15 cellular contexts compared by ENCODE assay signal in the genomic region with DNA sequence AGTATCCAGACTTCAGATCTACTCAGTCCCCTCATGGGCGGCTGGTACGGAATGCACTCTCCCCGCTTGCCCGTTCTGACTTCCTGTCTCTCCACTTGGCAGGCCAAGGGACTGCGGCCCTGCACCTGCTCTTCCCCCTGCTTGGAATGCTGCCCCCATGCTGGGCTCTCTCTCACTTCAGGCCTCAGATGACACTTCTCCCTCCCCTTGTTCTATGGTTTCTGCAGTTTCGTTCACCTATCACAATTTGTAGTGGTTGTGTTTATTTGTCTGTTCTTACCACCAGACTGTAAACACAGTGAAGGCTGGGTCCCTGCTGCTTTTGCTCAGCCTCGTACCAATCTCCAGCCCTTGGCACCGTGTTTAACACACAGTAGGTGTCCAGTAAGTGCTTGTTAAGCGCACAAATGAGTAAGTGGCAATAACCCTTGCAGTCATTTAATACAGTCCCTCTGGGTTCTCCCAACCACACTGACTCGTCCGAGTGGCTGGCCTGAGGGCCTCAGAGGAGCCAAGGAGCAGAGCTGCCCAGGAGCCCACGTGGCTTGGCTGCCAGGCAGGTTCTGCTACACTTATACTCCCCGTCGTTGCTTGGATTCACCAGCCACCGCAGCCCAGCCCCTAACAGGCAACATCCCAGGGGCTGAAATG. TPM values are rescaled to one million over a fixed set of nuclear protein-coding genes. Genes with fewer than 3 reads are reported as not detected.
DNase-seq lines count a peak whose midpoint lies in the region; ATAC-seq and TF ChIP-seq lines count a peak whose summit lies in the region.
"Had no signal": no experiment of that assay in that cellular context is flagged by ENCODE, and none has a peak within 500 bp of the region (broad histone marks: within the 10 kb centered on the region; RNA-seq: fewer than 3 reads in every experiment).

No MANE protein-coding gene starts in this region.

- POLR2A ChIA-PET in MCF 10A (lab: Yijun Ruan, JAX), result no interaction called here
- POLR2A ChIA-PET in RWPE1 (lab: Yijun Ruan, JAX; ENCODE audit: low non-redundant PET), result no interaction called here

- no TSS peak for BruUV-seq in MCF 10A (replicated peaks; lab: Mats Ljungman, UMichigan)

- CTCF ChIA-PET in MCF 10A (lab: Yijun Ruan, JAX), result interaction anchor here (1.3 kb wide), 1 partner anchor 11 kb away, joined by 3 read pairs; no protein-coding TSS in a partner anchor
- CTCF ChIA-PET in RWPE1 (lab: Yijun Ruan, JAX), result no interaction called here

- H3K4me1 Mint-ChIP-seq in MCF 10A (ENCODE audit: insufficient read depth, unreplicated experiment) (no peaks in the 10 kb centered on the region), immature natural killer cell (peaks cover 0 to 5% of the 10 kb centered on the region in 2 donors)

- H3K27me3 Mint-ChIP-seq in MCF 10A (ENCODE audit: insufficient read depth, unreplicated experiment), result peaks cover 78% of the 10 kb centered on the region
- H3K27me3 Mint-ChIP-seq in immature natural killer cell (ENCODE audit: low read depth in 3 of 3), result peaks cover 8 to 17% (median 16%) of the 10 kb centered on the region in 3 donors

- DNase-seq in breast epithelium (ENCODE audit: low spot score in 2 of 2) (peak; percentile 48 to 70), MCF 10A (ENCODE audit: unreplicated experiment) (no peak), NCI-H69 (lab: John Stamatoyannopoulos, UW) (peak; percentile 94), immature natural killer cell (no peak), thyroid gland (peak; percentile 94 to 95), RWPE1 (ENCODE audit: low spot score) (no peak), SJCRH30 (no peak)
- DNase-seq: activated T-cell treated with anti-CD3 and anti-CD28 coated beads, Interleukin-2, amount 50 U/mL, for 72 hours; central memory CD4-positive, alpha-beta T cell; GDM1; left ventricle myocardium inferior; retina; WERI-Rb-1 had no signal

- no peak for TF ChIP-seq POLR2A in breast epithelium (IDR thresholded peaks at IDR 0.05)
- TF ChIP-seq POLR2A in thyroid gland (IDR thresholded peaks at IDR 0.05), result peak in 1 of 2 donors; percentile 70

- 18 to 22% methylated on average over 15 of the region's 15 CpGs for WGBS in thyroid gland, 2 donors

- peak overlapping the region; percentile 9 to 31 for H3K27ac ChIP-seq in breast epithelium
- H3K27ac ChIP-seq in thyroid gland, result peak overlapping the region; percentile 70 to 86 (median 83)
- H3K27ac ChIP-seq in RWPE1, result no peak overlapping the region
- no peak overlapping the region for H3K27ac ChIP-seq in SJCRH30
- H3K27ac ChIP-seq: left ventricle myocardium inferior, WERI-Rb-1 had no signal

- ATAC-seq in GM19395 (IDR thresholded peaks at IDR 0.05; ENCODE audit: unreplicated experiment), result no peak
- ATAC-seq: activated T-cell treated with anti-CD3 and anti-CD28 coated beads, Interleukin-2, amount 50 U/mL, for 72 hours had no signal

- H3K27me3 ChIP-seq in breast epithelium (no peaks in the 10 kb centered on the region), thyroid gland (no peaks in the 10 kb centered on the region), SJCRH30 (no peaks in the 10 kb centered on the region)

- H3K36me3 ChIP-seq in breast epithelium (no peaks in the 10 kb centered on the region), thyroid gland (no peaks in the 10 kb centered on the region), SJCRH30 (no peaks in the 10 kb centered on the region)
- H3K36me3 ChIP-seq: left ventricle myocardium inferior, WERI-Rb-1 had no signal

- intact Hi-C loops in breast epithelium (cut with DNase I; ENCODE audit: low total_unique reads), result no loop called here
- intact Hi-C loops in MCF 10A (cut with micrococcal nuclease), result no loop called here
- intact Hi-C loops in thyroid gland (cut with DNase I), result no loop called here

- H3K4me1 ChIP-seq in breast epithelium, result no peaks in the 10 kb centered on the region
- H3K4me1 ChIP-seq in thyroid gland, result peaks cover 25 to 53% of the 10 kb centered on the region in 2 donors
- no peaks in the 10 kb centered on the region for H3K4me1 ChIP-seq in SJCRH30

- H3K4me3 Mint-ChIP-seq in MCF 10A (ENCODE audit: unreplicated experiment) (no peak overlapping the region), immature natural killer cell (peak overlapping the region in 3 of 5 donors; percentile 13 to 65 (median 55))

- H3K9me3 Mint-ChIP-seq in MCF 10A (ENCODE audit: unreplicated experiment) (no peaks in the 10 kb centered on the region), immature natural killer cell (peaks cover 0 to 2% (median 0%) of the 10 kb centered on the region in 6 donors)

- H3K36me3 Mint-ChIP-seq in MCF 10A (ENCODE audit: insufficient read depth, unreplicated experiment), result peaks cover 6% of the 10 kb centered on the region
- no peaks in the 10 kb centered on the region for H3K36me3 Mint-ChIP-seq in immature natural killer cell

- no peak overlapping the region for H3K4me3 ChIP-seq in breast epithelium
- no peak overlapping the region for H3K4me3 ChIP-seq in thyroid gland (replicated peaks in 1 of 3)
- no peak overlapping the region for H3K4me3 ChIP-seq in SJCRH30

- H3K9me3 ChIP-seq in breast epithelium (no peaks in the 10 kb centered on the region), thyroid gland (no peaks in the 10 kb centered on the region), SJCRH30 (replicated peaks) (no peaks in the 10 kb centered on the region)
- H3K9me3 ChIP-seq: left ventricle myocardium inferior had no signal

- no peak for TF ChIP-seq CTCF in breast epithelium (IDR thresholded peaks at IDR 0.05)
- no peak for TF ChIP-seq CTCF in MCF 10A (IDR thresholded peaks at IDR 0.05; ENCODE audit: unreplicated experiment)
- TF ChIP-seq CTCF in thyroid gland (IDR thresholded peaks at IDR 0.05), result no peak
- TF ChIP-seq CTCF in RWPE1 (conservative IDR thresholded peaks at IDR 0.05; ENCODE audit: low read depth), result no peak

- H3K27ac Mint-ChIP-seq in MCF 10A (ENCODE audit: low read depth, unreplicated experiment) (no peak overlapping the region), immature natural killer cell (no peak overlapping the region)
- H3K27ac Mint-ChIP-seq: activated T-cell treated with anti-CD3 and anti-CD28 coated beads, Interleukin-2, amount 50 U/mL, for 72 hours had no signal

RNA-seq across cellular contexts. Expression of gene SLC6A12, which starts 11.8 kb away (rescaled TPM):
- total RNA-seq in breast epithelium (1 to 10 TPM in 2 of 3 donors, under 1 TPM in 1; 0.33 to 2.1 (median 1.3) TPM), MCF 10A (2022) (not detected in 2 replicates), thyroid gland (10 to 100 TPM in 3 of 4 donors, 1 to 10 TPM in 1; 9.4 to 27.7 (median 18.3) TPM)
- polyA plus RNA-seq in immature natural killer cell, result under 1 TPM in 1 of 3 donors, not detected in 2; 0.59 TPM
- total RNA-seq in SJCRH30 (2014; rRNA removed; shearing (Covaris generic)), result not detected in 2 replicates
- total RNA-seq: LHCN-M2 had no signal

Comparison
In these comparisons a context has a peak if more than half of its experiments do, and no peak if none do; other contexts are left out.
1. DNase-seq: peak in breast epithelium (2 of 2), NCI-H69 (single experiment) and thyroid gland (2 of 2); none in MCF 10A (single experiment), immature natural killer cell (0 of 3), RWPE1 (single experiment) and SJCRH30 (0 of 2).
2. H3K27ac ChIP-seq: peak in breast epithelium (2 of 2) and thyroid gland (3 of 3); none in RWPE1 (single experiment) and SJCRH30 (single experiment).